Comparison of ENCODE assay signal across 17 cellular contexts in genomic region chr20:11783102-11783861, GRCh38.
DNase-seq lines count a peak whose midpoint lies in the region; TF ChIP-seq lines count a peak whose summit lies in the region.
"Had no signal": no experiment of that assay in that cellular context is flagged by ENCODE, and none has a peak within 500 bp of the region (broad histone marks: within the 10 kb centered on the region; RNA-seq: fewer than 3 reads in every experiment).

No MANE protein-coding gene starts in this region.

- H3K4me3 Mint-ChIP-seq in neural progenitor cell, result no peak overlapping the region
- H3K4me3 Mint-ChIP-seq: CD4-positive, CD25-positive, alpha-beta regulatory T cell had no signal

- no peaks in the 10 kb centered on the region for H3K36me3 Mint-ChIP-seq in neural progenitor cell
- H3K36me3 Mint-ChIP-seq: CD4-positive, CD25-positive, alpha-beta regulatory T cell had no signal

- H3K36me3 ChIP-seq in H7 (replicated peaks; ENCODE audit: control insufficient read depth, insufficient read depth, low read length) (no peaks in the 10 kb centered on the region), HUES64 (ENCODE audit: insufficient read depth, low read length) (no peaks in the 10 kb centered on the region), iPS-15b (ENCODE audit: control insufficient read depth, insufficient read depth, low read length) (no peaks in the 10 kb centered on the region), neural progenitor cell (no peaks in the 10 kb centered on the region)
- H3K36me3 ChIP-seq: BLaER1 treated with 17β-estradiol and CSF1 and Interleukin-3, amounts not matched to agents 10 nM and 100 nM; HAP-1 had no signal

- H3K27ac Mint-ChIP-seq in neural progenitor cell, result no peak overlapping the region
- H3K27ac Mint-ChIP-seq: CD4-positive, CD25-positive, alpha-beta regulatory T cell had no signal

- H3K27me3 Mint-ChIP-seq in neural progenitor cell (ENCODE audit: insufficient read depth, low read depth), result peaks cover 7% of the 10 kb centered on the region
- H3K27me3 Mint-ChIP-seq: CD4-positive, CD25-positive, alpha-beta regulatory T cell had no signal

- no peak overlapping the region for H2AFZ ChIP-seq in neural progenitor cell (replicated peaks)

- H4K20me1 ChIP-seq in neural progenitor cell (ENCODE audit: low read depth), result no peaks in the 10 kb centered on the region
- H4K20me1 ChIP-seq: BLaER1 treated with 17β-estradiol and CSF1 and Interleukin-3, amounts not matched to agents 10 nM and 100 nM had no signal

- intact Hi-C loops in lower leg skin (cut with DNase I; ENCODE audit: low total_unique reads), result no loop called here

- H3K9me3 Mint-ChIP-seq in neural progenitor cell, result no peaks in the 10 kb centered on the region

- no peaks in the 10 kb centered on the region for H3F3A ChIP-seq in neural progenitor cell (ENCODE audit: low read depth)

- H3K4me3 ChIP-seq in H7 (ENCODE audit: insufficient read depth, low read depth, low read length) (no peak overlapping the region), HUES64 (ENCODE audit: low read length) (no peak overlapping the region), iPS-15b (ENCODE audit: low read depth, low read length) (peak overlapping the region; percentile 10), neural progenitor cell (no peak overlapping the region), lower leg skin (ENCODE audit: low read depth, poor library complexity, severe bottlenecking) (no peak overlapping the region)
- H3K4me3 ChIP-seq: BLaER1 treated with 17β-estradiol and CSF1 and Interleukin-3, amounts not matched to agents 10 nM and 100 nM; HAP-1 had no signal

- no peaks in the 10 kb centered on the region for H3K79me2 ChIP-seq in neural progenitor cell (ENCODE audit: low read depth)

- H3K27ac ChIP-seq in HUES64 (ENCODE audit: low read depth, low read length), result peak overlapping the region; percentile 47; the same call in 1 of the 2 replicates
- H3K27ac ChIP-seq in neural progenitor cell, result no peak overlapping the region
- H3K27ac ChIP-seq: BLaER1 treated with 17β-estradiol and CSF1 and Interleukin-3, amounts not matched to agents 10 nM and 100 nM; HL-60 had no signal

- peaks cover 27% of the 10 kb centered on the region for H3K4me1 ChIP-seq in HUES64 (ENCODE audit: insufficient read depth, low read length)
- H3K4me1 ChIP-seq in iPS-15b (ENCODE audit: control insufficient read depth, insufficient read depth, low read length), result peaks cover 21% of the 10 kb centered on the region
- H3K4me1 ChIP-seq in neural progenitor cell, result no peaks in the 10 kb centered on the region
- H3K4me1 ChIP-seq: BLaER1 treated with 17β-estradiol and CSF1 and Interleukin-3, amounts not matched to agents 10 nM and 100 nM; HAP-1 had no signal

- H3K9me3 ChIP-seq in HUES64 (ENCODE audit: insufficient read depth, low read depth, low read length) (no peaks in the 10 kb centered on the region), iPS-15b (ENCODE audit: control insufficient read depth, insufficient read depth, low read length) (no peaks in the 10 kb centered on the region), neural progenitor cell (ENCODE audit: low read depth) (no peaks in the 10 kb centered on the region)
- H3K9me3 ChIP-seq: BLaER1 treated with 17β-estradiol and CSF1 and Interleukin-3, amounts not matched to agents 10 nM and 100 nM; HAP-1 had no signal

- H3K27me3 ChIP-seq in H7 (ENCODE audit: control insufficient read depth, insufficient read depth, low read length) (no peaks in the 10 kb centered on the region), HUES64 (ENCODE audit: insufficient read depth, low read length) (no peaks in the 10 kb centered on the region), iPS-15b (ENCODE audit: control insufficient read depth, insufficient read depth, low read length) (no peaks in the 10 kb centered on the region), neural progenitor cell (peaks cover 20% of the 10 kb centered on the region)
- H3K27me3 ChIP-seq: BLaER1 treated with 17β-estradiol and CSF1 and Interleukin-3, amounts not matched to agents 10 nM and 100 nM had no signal

- WGBS in HUES64, result 40% methylated on average over 6 of the region's 6 CpGs
- 87% methylated on average over 6 of the region's 6 CpGs for WGBS in lower leg skin, 2 donors

- DNase-seq in H7 (peak; percentile 21), neural progenitor cell (ENCODE audit: low spot score) (no peak), lower leg skin (ENCODE audit: low spot score in 2 of 2) (no peak), NCI-H1048 (lab: John Stamatoyannopoulos, UW) (no peak), HCEC 1CT (no peak)
- DNase-seq: ACHN; CD4-positive, CD25-positive, alpha-beta regulatory T cell; DMS153; DMS79 treated with DMSO at 0.1 percent for 48 hours; EL; IMR-90; KBM-7 had no signal

- peaks cover 6% of the 10 kb centered on the region for H3K4me1 Mint-ChIP-seq in neural progenitor cell

- H3K4me2 ChIP-seq in neural progenitor cell, result peak overlapping the region; percentile 13
- H3K4me2 ChIP-seq: BLaER1 treated with 17β-estradiol and CSF1 and Interleukin-3, amounts not matched to agents 10 nM and 100 nM had no signal

- TF ChIP-seq POLR2A in lower leg skin (IDR thresholded peaks at IDR 0.05), result no peak

- TF ChIP-seq CTCF in neural progenitor cell (IDR thresholded peaks at IDR 0.05) (no peak), lower leg skin (IDR thresholded peaks at IDR 0.05) (no peak)

- H3K9ac ChIP-seq in HUES64 (ENCODE audit: low read depth, low read length) (no peak overlapping the region), iPS-15b (ENCODE audit: low read depth, low read length) (no peak overlapping the region), neural progenitor cell (no peak overlapping the region)
- H3K9ac ChIP-seq: BLaER1 treated with 17β-estradiol and CSF1 and Interleukin-3, amounts not matched to agents 10 nM and 100 nM had no signal
